Comparison of ENCODE assay signal across 29 cellular contexts in genomic region chr12:67784831-67785230, GRCh38.
DNase-seq lines count a peak whose midpoint lies in the region; ATAC-seq, FAIRE-seq and TF ChIP-seq lines count a peak whose summit lies in the region.
"Had no signal": no experiment of that assay in that cellular context is flagged by ENCODE, and none has a peak within 500 bp of the region (broad histone marks: within the 10 kb centered on the region; RNA-seq: fewer than 3 reads in every experiment).

No MANE protein-coding gene starts in this region.

- FAIRE-seq in astrocyte (lab: Jason Lieb, UNC), result peak; percentile 9
- FAIRE-seq: GM19239, HepG2, K562, RCC 7860 had no signal

- CTCF ChIA-PET in SK-N-SH (lab: Yijun Ruan, JAX) (interaction anchor here (0.7 to 0.8 kb wide), 2 partner anchors 15 to 368 kb away, joined by 3 read pairs; no protein-coding TSS in a partner anchor), MCF 10A (lab: Yijun Ruan, JAX) (interaction anchor here (0.9 kb wide), 1 partner anchor 9 kb away, joined by 4 read pairs; no protein-coding TSS in a partner anchor)

- H2AFZ ChIP-seq in SK-N-SH (ENCODE audit: low read depth) (0 out of 2 replicates have a peak overlapping the region, but pooled peaks have one; percentile 37), KMS-11 (ENCODE audit: low read depth) (no peak overlapping the region), astrocyte (ENCODE audit: low read depth, low read length) (no peak overlapping the region)
- H2AFZ ChIP-seq: GM23248 had no signal

- no peak overlapping the region for H3K27ac ChIP-seq in SK-N-SH (ENCODE audit: low read depth in 2 of 2, low read length in 1 of 2)
- peak overlapping the region; percentile 44; the same call in 1 of the 2 replicates for H3K27ac ChIP-seq in KMS-11
- H3K27ac ChIP-seq in astrocyte (ENCODE audit: low read depth, low read length), result no peak overlapping the region
- H3K27ac ChIP-seq: BLaER1 treated with 17β-estradiol and CSF1 and Interleukin-3, amounts not matched to agents 10 nM and 100 nM; GM23248; SJSA1 had no signal

- BruUV-seq in MCF 10A (replicated peaks; lab: Mats Ljungman, UMichigan), result no TSS peak

- POLR2A ChIA-PET in SK-N-SH (lab: Yijun Ruan, JAX), result no interaction called here
- POLR2A ChIA-PET in MCF 10A (lab: Yijun Ruan, JAX), result no interaction called here

- no peak overlapping the region for H3K4me3 ChIP-seq in SK-N-SH (ENCODE audit: low read depth in 2 of 2, low read length in 1 of 2)
- H3K4me3 ChIP-seq in KMS-11 (IDR thresholded peaks at IDR 0.05; ENCODE audit: insufficient read depth, low read depth, low read length), result no peak overlapping the region
- H3K4me3 ChIP-seq in astrocyte (ENCODE audit: insufficient read depth, low read depth, low read length), result no peak overlapping the region
- H3K4me3 ChIP-seq: BLaER1 treated with 17β-estradiol and CSF1 and Interleukin-3, amounts not matched to agents 10 nM and 100 nM; GM23248; K562; SJSA1 had no signal

- H3K36me3 ChIP-seq in SK-N-SH (replicated peaks in 1 of 2; ENCODE audit: control insufficient read depth in 1 of 2, insufficient read depth in 2 of 2, low read length in 1 of 2), result no peaks in the 10 kb centered on the region
- no peaks in the 10 kb centered on the region for H3K36me3 ChIP-seq in KMS-11 (ENCODE audit: insufficient read depth)
- H3K36me3 ChIP-seq in astrocyte (ENCODE audit: insufficient read depth, low read length), result no peaks in the 10 kb centered on the region
- H3K36me3 ChIP-seq: BLaER1 treated with 17β-estradiol and CSF1 and Interleukin-3, amounts not matched to agents 10 nM and 100 nM; SJSA1 had no signal

- no peak for ATAC-seq in SK-N-SH treated with all-trans-retinoic acid at 6 μM for 48 hours
- ATAC-seq: CD8-positive, alpha-beta T cell; HepG2; K562; Right ventricle myocardium inferior had no signal

- H3K4me3 Mint-ChIP-seq in astrocyte (ENCODE audit: unreplicated experiment), result no peak overlapping the region
- H3K4me3 Mint-ChIP-seq in MCF 10A (ENCODE audit: unreplicated experiment), result no peak overlapping the region
- H3K4me3 Mint-ChIP-seq: CD8-positive, alpha-beta T cell; H9; HFFc6 had no signal

- H3K36me3 Mint-ChIP-seq in astrocyte (ENCODE audit: low read depth, unreplicated experiment) (no peaks in the 10 kb centered on the region), MCF 10A (ENCODE audit: insufficient read depth, unreplicated experiment) (no peaks in the 10 kb centered on the region)
- H3K36me3 Mint-ChIP-seq: CD8-positive, alpha-beta T cell had no signal

- H4K20me1 ChIP-seq in SK-N-SH (ENCODE audit: insufficient read depth), result no peaks in the 10 kb centered on the region
- no peaks in the 10 kb centered on the region for H4K20me1 ChIP-seq in KMS-11 (ENCODE audit: insufficient read depth)
- H4K20me1 ChIP-seq in astrocyte (ENCODE audit: insufficient read depth, low read length), result no peaks in the 10 kb centered on the region
- H4K20me1 ChIP-seq: BLaER1 treated with 17β-estradiol and CSF1 and Interleukin-3, amounts not matched to agents 10 nM and 100 nM had no signal

- TF ChIP-seq EP300 in SK-N-SH (IDR thresholded peaks at IDR 0.05; ENCODE audit: borderline replicate concordance in 1 of 2, low read depth in 1 of 2, low read length in 1 of 2), result no peak

- H3K4me1 Mint-ChIP-seq in astrocyte (ENCODE audit: low read depth, unreplicated experiment) (peaks cover 3% of the 10 kb centered on the region), MCF 10A (ENCODE audit: insufficient read depth, unreplicated experiment) (no peaks in the 10 kb centered on the region)

- 61% methylated on average over 3 of the region's 3 CpGs for WGBS in SK-N-SH (ENCODE audit: low lambda C conversion rate)

- H3K27ac Mint-ChIP-seq in astrocyte (ENCODE audit: unreplicated experiment), result no peak overlapping the region
- H3K27ac Mint-ChIP-seq in MCF 10A (ENCODE audit: low read depth, unreplicated experiment), result no peak overlapping the region
- H3K27ac Mint-ChIP-seq: CD8-positive, alpha-beta T cell; H9; HFFc6 had no signal

- H3K9ac ChIP-seq in SK-N-SH (no peak overlapping the region), KMS-11 (no peak overlapping the region), astrocyte (ENCODE audit: low read length) (no peak overlapping the region)
- H3K9ac ChIP-seq: BLaER1 treated with 17β-estradiol and CSF1 and Interleukin-3, amounts not matched to agents 10 nM and 100 nM; GM23248 had no signal

- H3K9me2 ChIP-seq in SK-N-SH, result no peaks in the 10 kb centered on the region

- no peaks in the 10 kb centered on the region for H3K79me2 ChIP-seq in SK-N-SH (ENCODE audit: insufficient read depth)
- H3K79me2 ChIP-seq in KMS-11 (ENCODE audit: insufficient read depth, low read depth), result no peaks in the 10 kb centered on the region
- H3K79me2 ChIP-seq in astrocyte (ENCODE audit: insufficient read depth, low read length), result no peaks in the 10 kb centered on the region

- peaks cover 4% of the 10 kb centered on the region for H3F3A ChIP-seq in SK-N-SH (replicated peaks; ENCODE audit: insufficient read depth)

- no peaks in the 10 kb centered on the region for H3K4me1 ChIP-seq in SK-N-SH (ENCODE audit: control insufficient read depth in 1 of 2, insufficient read depth in 2 of 2, low read depth in 1 of 2, low read length in 1 of 2)
- H3K4me1 ChIP-seq in KMS-11 (ENCODE audit: low read depth, poor library complexity, severe bottlenecking), result peaks cover 59% of the 10 kb centered on the region
- no peaks in the 10 kb centered on the region for H3K4me1 ChIP-seq in astrocyte (ENCODE audit: insufficient read depth, low read length)
- H3K4me1 ChIP-seq: SJSA1 had no signal

- H3K27me3 Mint-ChIP-seq in astrocyte (ENCODE audit: low read depth, unreplicated experiment) (no peaks in the 10 kb centered on the region), MCF 10A (ENCODE audit: insufficient read depth, unreplicated experiment) (no peaks in the 10 kb centered on the region)

- no peak for TF ChIP-seq CTCF in SK-N-SH (IDR thresholded peaks at IDR 0.05)
- TF ChIP-seq CTCF in KMS-11 (conservative IDR thresholded peaks at IDR 0.05; ENCODE audit: low read depth, low read length), result no peak
- no peak for TF ChIP-seq CTCF in astrocyte (IDR thresholded peaks at IDR 0.05; ENCODE audit: insufficient read depth, low read depth, low read length)
- no peak for TF ChIP-seq CTCF in MCF 10A (IDR thresholded peaks at IDR 0.05; ENCODE audit: unreplicated experiment)

- TF ChIP-seq RAD21 in SK-N-SH (IDR thresholded peaks at IDR 0.05; ENCODE audit: low read length), result no peak

- H3K9me3 Mint-ChIP-seq in astrocyte (ENCODE audit: unreplicated experiment) (no peaks in the 10 kb centered on the region), MCF 10A (ENCODE audit: unreplicated experiment) (no peaks in the 10 kb centered on the region)
- H3K9me3 Mint-ChIP-seq: CD8-positive, alpha-beta T cell; H9; HFFc6 had no signal

- H3K4me2 ChIP-seq in SK-N-SH, result no peak overlapping the region
- H3K4me2 ChIP-seq in KMS-11, result peak overlapping the region; percentile 56; the same call in 1 of the 2 replicates
- no peak overlapping the region for H3K4me2 ChIP-seq in astrocyte (ENCODE audit: low read length)
- H3K4me2 ChIP-seq: BLaER1 treated with 17β-estradiol and CSF1 and Interleukin-3, amounts not matched to agents 10 nM and 100 nM had no signal

- DNase-seq in SK-N-SH (no peak), astrocyte (ENCODE audit: low read depth) (no peak), myocyte (ENCODE audit: low read depth) (peak; percentile 39), MCF 10A (ENCODE audit: unreplicated experiment) (no peak), retina (no peak)
- DNase-seq in activated effector memory CD4-positive, alpha-beta T cell treated with anti-CD3 and anti-CD28 coated beads, Interleukin-2, amount 50 U/mL, for 16 hours, result no peak
- DNase-seq: 8988T; Calu3; CD8-positive, alpha-beta T cell; EL; GF-D8; GM23248; H9; HFFc6; NCI-H1092 treated with DMSO at 0.1 percent for 48 hours; NCI-H146; NCI-H2029; NCI-H345; NCI-H524; NCI-H82 had no signal

- intact Hi-C loops in MCF 10A (cut with micrococcal nuclease), result no loop called here

- no peaks in the 10 kb centered on the region for H3K9me3 ChIP-seq in SK-N-SH
- H3K9me3 ChIP-seq in astrocyte (ENCODE audit: insufficient read depth, low read depth, low read length), result no peaks in the 10 kb centered on the region
- H3K9me3 ChIP-seq: SJSA1 had no signal

- H3K27me3 ChIP-seq in SK-N-SH (ENCODE audit: insufficient read depth) (no peaks in the 10 kb centered on the region), KMS-11 (ENCODE audit: insufficient read depth, low read depth) (no peaks in the 10 kb centered on the region), astrocyte (ENCODE audit: insufficient read depth, low read length) (no peaks in the 10 kb centered on the region)
- H3K27me3 ChIP-seq: BLaER1 treated with 17β-estradiol and CSF1 and Interleukin-3, amounts not matched to agents 10 nM and 100 nM; SJSA1 had no signal

TF ChIP-seq in SK-N-SH, 30 proteins besides CTCF, POLR2A, EP300 and RAD21:
- TF ChIP-seq FOSL2 (IDR thresholded peaks at IDR 0.05; ENCODE audit: borderline replicate concordance, low read depth) (no peak), MEF2A (IDR thresholded peaks at IDR 0.05; ENCODE audit: borderline replicate concordance, low read depth) (no peak), TAF1 (IDR thresholded peaks at IDR 0.05; ENCODE audit: borderline replicate concordance, low read depth, low read length) (no peak)

TF ChIP-seq in SK-N-SH treated with all-trans-retinoic acid at 6 μM for 48 hours, 23 proteins besides CTCF, POLR2A, EP300 and RAD21 (continues in another document):
- TF ChIP-seq TOX (CRISPR knock-in tag; IDR thresholded peaks at IDR 0.05; ENCODE audit: borderline replicate concordance) (no peak), ZFP3 (CRISPR knock-in tag; IDR thresholded peaks at IDR 0.05) (no peak), ISL1 (CRISPR knock-in tag; IDR thresholded peaks at IDR 0.05) (no peak), RARB (CRISPR knock-in tag; IDR thresholded peaks at IDR 0.05) (no peak), ESRRG (CRISPR knock-in tag; IDR thresholded peaks at IDR 0.05) (no peak)
- TF ChIP-seq, protein P1, sequence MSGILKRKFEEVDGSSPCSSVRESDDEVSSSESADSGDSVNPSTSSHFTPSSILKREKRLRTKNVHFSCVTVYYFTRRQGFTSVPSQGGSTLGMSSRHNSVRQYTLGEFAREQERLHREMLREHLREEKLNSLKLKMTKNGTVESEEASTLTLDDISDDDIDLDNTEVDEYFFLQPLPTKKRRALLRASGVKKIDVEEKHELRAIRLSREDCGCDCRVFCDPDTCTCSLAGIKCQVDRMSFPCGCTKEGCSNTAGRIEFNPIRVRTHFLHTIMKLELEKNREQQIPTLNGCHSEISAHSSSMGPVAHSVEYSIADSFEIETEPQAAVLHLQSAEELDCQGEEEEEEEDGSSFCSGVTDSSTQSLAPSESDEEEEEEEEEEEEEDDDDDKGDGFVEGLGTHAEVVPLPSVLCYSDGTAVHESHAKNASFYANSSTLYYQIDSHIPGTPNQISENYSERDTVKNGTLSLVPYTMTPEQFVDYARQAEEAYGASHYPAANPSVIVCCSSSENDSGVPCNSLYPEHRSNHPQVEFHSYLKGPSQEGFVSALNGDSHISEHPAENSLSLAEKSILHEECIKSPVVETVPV (CRISPR knock-in tag; IDR thresholded peaks at IDR 0.05), result no peak
